19 cellular contexts compared by ENCODE assay signal in genomic region chr1:17067465-17068245, GRCh38. TPM values are rescaled to one million over a fixed set of nuclear protein-coding genes. Genes with fewer than 3 reads are reported as not detected.
DNase-seq lines count a peak whose midpoint lies in the region; ATAC-seq and TF ChIP-seq lines count a peak whose summit lies in the region.
"Had no signal": no experiment of that assay in that cellular context is flagged by ENCODE, and none has a peak within 500 bp of the region (broad histone marks: within the 10 kb centered on the region; RNA-seq: fewer than 3 reads in every experiment).

No MANE protein-coding gene starts in this region.

- TF ChIP-seq CTCF in lower lobe of right lung (IDR thresholded peaks at IDR 0.05): no peak

- no peaks in the 10 kb centered on the region for H3K4me1 ChIP-seq in lower lobe of right lung

- peaks cover 4% of the 10 kb centered on the region for H3K9me3 ChIP-seq in lower lobe of right lung

- no peaks in the 10 kb centered on the region for H3K36me3 ChIP-seq in lower lobe of right lung
- H3K36me3 ChIP-seq: SJCRH30 had no signal

- peak overlapping the region; percentile 24 for H3K27ac ChIP-seq in lower lobe of right lung
- H3K27ac ChIP-seq: PC-9, SJCRH30 had no signal

- H3K27me3 Mint-ChIP-seq in dendritic cell treated with granulocyte-macrophage colony-stimulating factor and Interleukin-4, amounts not matched to agents 40 ng/mL and 50 ng/mL, for 4 days: no peaks in the 10 kb centered on the region

- H3K4me1 Mint-ChIP-seq in dendritic cell treated with granulocyte-macrophage colony-stimulating factor and Interleukin-4, amounts not matched to agents 40 ng/mL and 50 ng/mL, for 4 days (ENCODE audit: low read depth): peaks cover 39% of the 10 kb centered on the region

- H3K4me3 ChIP-seq in lower lobe of right lung: no peak overlapping the region
- H3K4me3 ChIP-seq: PC-9, SJCRH30 had no signal

- no peaks in the 10 kb centered on the region for H3K36me3 Mint-ChIP-seq in dendritic cell treated with granulocyte-macrophage colony-stimulating factor and Interleukin-4, amounts not matched to agents 40 ng/mL and 50 ng/mL, for 4 days (ENCODE audit: low read depth)
- H3K36me3 Mint-ChIP-seq: IgD-negative memory B cell had no signal

- H3K9me3 Mint-ChIP-seq in dendritic cell treated with granulocyte-macrophage colony-stimulating factor and Interleukin-4, amounts not matched to agents 40 ng/mL and 50 ng/mL, for 4 days: no peaks in the 10 kb centered on the region
- H3K9me3 Mint-ChIP-seq: IgD-negative memory B cell had no signal

- no peaks in the 10 kb centered on the region for H3K27me3 ChIP-seq in lower lobe of right lung (ENCODE audit: low read depth)
- H3K27me3 ChIP-seq: SJCRH30 had no signal

- no peak overlapping the region for H3K4me3 Mint-ChIP-seq in dendritic cell treated with granulocyte-macrophage colony-stimulating factor and Interleukin-4, amounts not matched to agents 40 ng/mL and 50 ng/mL, for 4 days
- H3K4me3 Mint-ChIP-seq: H9, IgD-negative memory B cell had no signal

- no peak for DNase-seq in lower lobe of right lung
- DNase-seq in posterior vena cava (ENCODE audit: low spot score): peak; percentile 53
- DNase-seq in amniotic stem cell (lab: John Stamatoyannopoulos, UW): no peak
- DNase-seq in SIG-M5 (lab: John Stamatoyannopoulos, UW): no peak
- DNase-seq: DMS79, H9, Karpas-422, NCI-H1048, NCI-H1436, NCI-H1930, NCI-H226, NCI-H524, NCI-H82, PC-9, SJCRH30 had no signal

- intact Hi-C loops in dendritic cell treated with granulocyte-macrophage colony-stimulating factor and Interleukin-4, amounts not matched to agents 40 ng/mL and 50 ng/mL, for 4 days (cut with micrococcal nuclease): no loop called here
- intact Hi-C loops in lower lobe of right lung (cut with DNase I): no loop called here
- intact Hi-C loops in posterior vena cava (cut with DNase I): no loop called here

- peak overlapping the region; percentile 57 for H3K27ac Mint-ChIP-seq in dendritic cell treated with granulocyte-macrophage colony-stimulating factor and Interleukin-4, amounts not matched to agents 40 ng/mL and 50 ng/mL, for 4 days
- H3K27ac Mint-ChIP-seq: H9, IgD-negative memory B cell had no signal

- ATAC-seq in lower lobe of right lung (no peak), HG02678 (IDR thresholded peaks at IDR 0.05; ENCODE audit: unreplicated experiment) (no peak), GM18873 (IDR thresholded peaks at IDR 0.05; ENCODE audit: low FRiP score, unreplicated experiment) (no peak)

RNA-seq across cellular contexts. Expression of gene SDHB, which starts 13.8 kb away (rescaled TPM):
- 79.8 TPM for total RNA-seq in lower lobe of right lung
- 10 to 100 TPM; 77.7 to 80.5 TPM for total RNA-seq in posterior vena cava

RNA-seq across cellular contexts. Expression of gene PADI2, which starts 51.6 kb away (rescaled TPM):
- total RNA-seq in lower lobe of right lung: 18.4 TPM
- 1 to 10 TPM in 1 of 2 donors, under 1 TPM in 1; 1.00 to 1.6 TPM for total RNA-seq in posterior vena cava

RNA-seq across cellular contexts. Expression of gene ATP13A2, which starts 55.9 kb away (rescaled TPM):
- total RNA-seq in lower lobe of right lung (39.9 TPM), posterior vena cava (10 to 100 TPM; 20.2 to 27.6 TPM)
